In the genomic region with DNA sequence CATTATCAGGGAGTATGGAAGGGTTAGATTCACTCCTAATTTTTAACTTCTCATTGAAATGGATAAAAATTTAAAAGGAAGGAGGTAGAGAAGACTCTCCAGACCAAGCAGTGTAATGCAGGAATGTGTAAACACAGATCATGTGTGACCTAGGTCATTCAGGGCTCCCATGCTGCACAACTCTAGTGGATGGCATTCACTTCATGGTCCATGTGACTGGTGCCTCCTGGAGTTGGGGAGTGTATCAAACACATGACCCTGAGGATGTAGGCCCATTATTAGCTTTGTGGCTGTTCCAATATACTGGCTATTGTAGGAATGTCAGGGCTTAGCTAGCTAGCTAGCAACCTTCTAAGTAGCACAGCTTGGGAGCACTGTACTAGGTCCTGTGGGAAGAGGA, we compare ENCODE assay signal across 22 cellular contexts.
DNase-seq lines count a peak whose midpoint lies in the region; FAIRE-seq and TF ChIP-seq lines count a peak whose summit lies in the region.
"Had no signal": no experiment of that assay in that cellular context is flagged by ENCODE, and none has a peak within 500 bp of the region (broad histone marks: within the 10 kb centered on the region; RNA-seq: fewer than 3 reads in every experiment).

No MANE protein-coding gene starts in this region.

- DNase-seq in H54 (ENCODE audit: insufficient read length, low spot score) (no peak), NCI-H69 (lab: John Stamatoyannopoulos, UW) (peak; percentile 66), foreskin melanocyte (peak; percentile 68), retinal pigment epithelial cell (ENCODE audit: low read depth) (peak; percentile 13), NAMALWA (ENCODE audit: low spot score) (no peak), NCI-H128 (lab: John Stamatoyannopoulos, UW; ENCODE audit: unreplicated experiment) (no peak), hypothalamus (lab: John Stamatoyannopoulos, UW) (no peak)
- DNase-seq: ACHN; CD4-positive, alpha-beta T cell; COR-L47; DMS 273 treated with DMSO at 0.1 percent for 48 hours; MM.1S; NCI-H1092; NCI-H1436 treated with DMSO at 0.1 percent for 48 hours; NCI-H2029 treated with DMSO at 0.1 percent for 48 hours; NCI-H524; NCI-H82; Peyer's patch; SJCRH30 had no signal

- TF ChIP-seq POLR2A in H54 (IDR thresholded peaks at IDR 0.05; ENCODE audit: low read depth, low read length), result no peak

- H3K4me3 ChIP-seq in retinal pigment epithelial cell (ENCODE audit: low read length), result no peak overlapping the region
- H3K4me3 ChIP-seq: BLaER1, Peyer's patch, SJCRH30 had no signal

- peak; percentile 43 for FAIRE-seq in H54 (lab: Jason Lieb, UNC)
- FAIRE-seq: G401.6, GM19239 had no signal

- no peak for TF ChIP-seq CTCF in retinal pigment epithelial cell (conservative IDR thresholded peaks at IDR 0.05; ENCODE audit: low read depth, low read length)

Comparison
In these comparisons a context has a peak if more than half of its experiments do, and no peak if none do; other contexts are left out.
1. DNase-seq: peak in NCI-H69 (single experiment), foreskin melanocyte (single experiment) and retinal pigment epithelial cell (single experiment); none in H54 (single experiment), NAMALWA (single experiment), NCI-H128 (single experiment) and hypothalamus (0 of 51).